8 cellular contexts compared by ENCODE assay signal in genomic region chr4:2799444-2799911, GRCh38. TPM values are rescaled to one million over a fixed set of nuclear protein-coding genes. Genes with fewer than 3 reads are reported as not detected.
A peak's percentile ranks its signal among the peaks of the same experiment; 100 is the strongest.
DNase-seq lines count a peak whose midpoint lies in the region; ATAC-seq, FAIRE-seq and TF ChIP-seq lines count a peak whose summit lies in the region.

No MANE protein-coding gene starts in this region.

- no peaks in the 10 kb centered on the region for H3K9me3 Mint-ChIP-seq in natural killer cell treated with Interleukin-12 subunit alpha and Interleukin-12 subunit beta and Interleukin-15 and Interleukin-18, amount 100 ng/mL, for 72 hours

- H3K9me3 ChIP-seq in BLaER1 treated with 17β-estradiol and CSF1 and Interleukin-3, amounts not matched to agents 10 nM and 100 nM (replicated peaks in 1 of 11), result no peaks in the 10 kb centered on the region

- peaks cover 0 to 47% (median 0%) of the 10 kb centered on the region in 11 experiments; a peak in 10 of 22 replicates for H3K36me3 ChIP-seq in BLaER1 treated with 17β-estradiol and CSF1 and Interleukin-3, amounts not matched to agents 10 nM and 100 nM

- H3K4me1 ChIP-seq in BLaER1 treated with 17β-estradiol and CSF1 and Interleukin-3, amounts not matched to agents 10 nM and 100 nM, result peaks cover 82 to 100% (median 97%) of the 10 kb centered on the region in 10 experiments

- peak overlapping the region; percentile 14 to 89 for H3K27ac Mint-ChIP-seq in natural killer cell treated with Interleukin-12 subunit alpha and Interleukin-12 subunit beta and Interleukin-15 and Interleukin-18, amount 100 ng/mL, for 72 hours

- H3K4me3 ChIP-seq in BLaER1 treated with 17β-estradiol and CSF1 and Interleukin-3, amounts not matched to agents 10 nM and 100 nM, result peak overlapping the region; percentile 41 to 88 (median 74); a peak in 19 of 20 replicates

- H4K20me1 ChIP-seq in BLaER1 treated with 17β-estradiol and CSF1 and Interleukin-3, amounts not matched to agents 10 nM and 100 nM, result peaks cover 0 to 74% (median 2%) of the 10 kb centered on the region in 11 experiments; a peak in 9 of 22 replicates

- no peak for TF ChIP-seq CTCF in D721Med (IDR thresholded peaks at IDR 0.05; ENCODE audit: insufficient read depth, missing control alignments)

- H3K36me3 Mint-ChIP-seq in natural killer cell treated with Interleukin-12 subunit alpha and Interleukin-12 subunit beta and Interleukin-15 and Interleukin-18, amount 100 ng/mL, for 72 hours, result no peaks in the 10 kb centered on the region

- H3K4me3 Mint-ChIP-seq in natural killer cell treated with Interleukin-12 subunit alpha and Interleukin-12 subunit beta and Interleukin-15 and Interleukin-18, amount 100 ng/mL, for 72 hours, result peak overlapping the region; percentile 69

- ATAC-seq in natural killer cell treated with Interleukin-12 subunit alpha and Interleukin-12 subunit beta and Interleukin-15 and Interleukin-18, amount 100 ng/mL, for 72 hours, result no peak

- peak overlapping the region; percentile 83 to 96 (median 90) for H3K9ac ChIP-seq in BLaER1 treated with 17β-estradiol and CSF1 and Interleukin-3, amounts not matched to agents 10 nM and 100 nM

- H3K27me3 Mint-ChIP-seq in natural killer cell treated with Interleukin-12 subunit alpha and Interleukin-12 subunit beta and Interleukin-15 and Interleukin-18, amount 100 ng/mL, for 72 hours, result no peaks in the 10 kb centered on the region

- FAIRE-seq in D721Med (lab: Jason Lieb, UNC), result no peak

- peaks cover 13 to 25% of the 10 kb centered on the region in 2 donors for H3K4me1 Mint-ChIP-seq in natural killer cell treated with Interleukin-12 subunit alpha and Interleukin-12 subunit beta and Interleukin-15 and Interleukin-18, amount 100 ng/mL, for 72 hours (ENCODE audit: low read depth in 2 of 2)

- DNase-seq in NOMO-1 treated with DMSO at 0.1 percent for 48 hours (lab: John Stamatoyannopoulos, UW; ENCODE audit: unreplicated experiment), result peak; percentile 18
- DNase-seq in natural killer cell treated with Interleukin-12 subunit alpha and Interleukin-12 subunit beta and Interleukin-15 and Interleukin-18, amount 100 ng/mL, for 72 hours (ENCODE audit: low spot score), result peak; percentile 47
- no peak for DNase-seq in D721Med (ENCODE audit: insufficient read length, low spot score)
- DNase-seq in NCI-H1105 (lab: John Stamatoyannopoulos, UW), result no peak
- DNase-seq in H4 (ENCODE audit: low spot score), result no peak
- DNase-seq in cerebellar nuclear complex (lab: John Stamatoyannopoulos, UW), result no peak

- H3K4me2 ChIP-seq in BLaER1 treated with 17β-estradiol and CSF1 and Interleukin-3, amounts not matched to agents 10 nM and 100 nM, result peak overlapping the region; percentile 93 to 100 (median 99)

- H3K27me3 ChIP-seq in BLaER1 treated with 17β-estradiol and CSF1 and Interleukin-3, amounts not matched to agents 10 nM and 100 nM, result peaks cover 0 to 4% (median 0%) of the 10 kb centered on the region in 11 experiments; a peak in 2 of 22 replicates

- peak overlapping the region; percentile 88 to 99 (median 93) for H3K27ac ChIP-seq in BLaER1 treated with 17β-estradiol and CSF1 and Interleukin-3, amounts not matched to agents 10 nM and 100 nM
- peak overlapping the region; percentile 90 for H3K27ac ChIP-seq in cingulate gyrus (ENCODE audit: low read depth, low read length)

RNA-seq across cellular contexts. Expression of gene SH3BP2, which starts 6.6 kb away (rescaled TPM):
- total RNA-seq in natural killer cell treated with Interleukin-12 subunit alpha and Interleukin-12 subunit beta and Interleukin-15 and Interleukin-18, amount 100 ng/mL, for 72 hours, result 100 to 1,000 TPM; 121 to 129 TPM
- total RNA-seq in H4 (2014; rRNA removed; shearing (Covaris generic)), result 10.9 and 17.7 TPM in 2 replicates

RNA-seq across cellular contexts. Expression of gene TNIP2, which starts 43.3 kb away (rescaled TPM):
- total RNA-seq in natural killer cell treated with Interleukin-12 subunit alpha and Interleukin-12 subunit beta and Interleukin-15 and Interleukin-18, amount 100 ng/mL, for 72 hours, result 10 to 100 TPM; 80.9 to 89.3 TPM
- 45.7 and 46.8 TPM in 2 replicates for total RNA-seq in H4 (2014; rRNA removed; shearing (Covaris generic))

RNA-seq across cellular contexts. Expression of gene ADD1, which starts 44.2 kb away (rescaled TPM):
- total RNA-seq in natural killer cell treated with Interleukin-12 subunit alpha and Interleukin-12 subunit beta and Interleukin-15 and Interleukin-18, amount 100 ng/mL, for 72 hours, result 100 to 1,000 TPM; 259 to 291 TPM
- total RNA-seq in H4 (2014; rRNA removed; shearing (Covaris generic)), result 117 and 125 TPM in 2 replicates

Comparison
In these comparisons a context has a peak if more than half of its experiments do, and no peak if none do; other contexts are left out.
1. DNase-seq: peak in NOMO-1 treated with DMSO at 0.1 percent for 48 hours (single experiment) and natural killer cell treated with Interleukin-12 subunit alpha and Interleukin-12 subunit beta and Interleukin-15 and Interleukin-18, amount 100 ng/mL, for 72 hours (single experiment); none in D721Med (single experiment), NCI-H1105 (single experiment), H4 (single experiment) and cerebellar nuclear complex (0 of 2).